In genomic region chr11:44067266-44067665, GRCh38 we compare ENCODE assay signal across 12 cellular contexts. TPM values are rescaled to one million over a fixed set of nuclear protein-coding genes. Genes with fewer than 3 reads are reported as not detected.
A peak's percentile ranks its signal among the peaks of the same experiment; 100 is the strongest.
DNase-seq lines count a peak whose midpoint lies in the region; ATAC-seq, FAIRE-seq and TF ChIP-seq lines count a peak whose summit lies in the region.
"Had no signal": no experiment of that assay in that cellular context is flagged by ENCODE, and none has a peak within 500 bp of the region (broad histone marks: within the 10 kb centered on the region; RNA-seq: fewer than 3 reads in every experiment).

No MANE protein-coding gene starts in this region.

- no peak for DNase-seq in heart right ventricle
- no peak for DNase-seq in left ventricle myocardium superior
- no peak for DNase-seq in activated CD8-positive, alpha-beta T cell treated with anti-CD3 and anti-CD28 coated beads for 36 hours
- no peak for DNase-seq in kidney
- DNase-seq in ACHN, result no peak
- no peak for DNase-seq in NK-92 (lab: John Stamatoyannopoulos, UW; ENCODE audit: unreplicated experiment)
- DNase-seq in NCI-H226, result no peak
- DNase-seq: activated CD8-positive, alpha-beta memory T cell treated with anti-CD3 and anti-CD28 coated beads, Interleukin-2, amount 50 U/mL, for 4 hours had no signal

- H3K4me1 Mint-ChIP-seq in activated CD8-positive, alpha-beta T cell treated with anti-CD3 and anti-CD28 coated beads for 36 hours (ENCODE audit: low read depth), result peaks cover 23% of the 10 kb centered on the region

- no peak overlapping the region for H3K9ac ChIP-seq in kidney (ENCODE audit: low read length in 2 of 2)
- H3K9ac ChIP-seq: parathyroid adenoma had no signal

- H3K4me3 Mint-ChIP-seq in activated CD8-positive, alpha-beta T cell treated with anti-CD3 and anti-CD28 coated beads for 36 hours, result peak overlapping the region; percentile 80

- H3K27ac ChIP-seq in heart right ventricle, result peak overlapping the region in 4 of 10 donors; percentile 86 to 94 (median 91)
- no peak overlapping the region for H3K27ac ChIP-seq in kidney (ENCODE audit: low read depth in 2 of 2, low read length in 2 of 2)
- H3K27ac ChIP-seq in urinary bladder (ENCODE audit: low read depth), result no peak overlapping the region

- H3K36me3 ChIP-seq in heart right ventricle (peaks cover 0 to 39% (median 0%) of the 10 kb centered on the region in 9 donors), kidney (ENCODE audit: control insufficient read depth in 1 of 2, insufficient read depth in 2 of 2, low read length in 2 of 2) (peaks cover 0 to 3% of the 10 kb centered on the region in 2 donors), urinary bladder (ENCODE audit: insufficient read depth) (peaks cover 3% of the 10 kb centered on the region)

- CTCF ChIA-PET in activated CD8-positive, alpha-beta T cell treated with anti-CD3 and anti-CD28 coated beads for 36 hours (lab: Charles Lee), result interaction anchor here (0.7 to 4.8 kb wide), 6 partner anchors 10 to 237 kb away, joined by 3 to 43 read pairs (median 4); partner anchors contain the start of gene EXT2

- H3K36me3 Mint-ChIP-seq in activated CD8-positive, alpha-beta T cell treated with anti-CD3 and anti-CD28 coated beads for 36 hours (ENCODE audit: low read depth), result no peaks in the 10 kb centered on the region

- H3K4me3 ChIP-seq in heart right ventricle (peak overlapping the region in 7 of 10 donors; percentile 66 to 89 (median 72)), kidney (ENCODE audit: low read length in 2 of 2) (peak overlapping the region; percentile 90 to 99), urinary bladder (ENCODE audit: low read depth, low read length) (peak overlapping the region; percentile 85)

- no peak for ATAC-seq in heart right ventricle
- no peak for ATAC-seq in left ventricle myocardium superior
- no peak for ATAC-seq in activated CD8-positive, alpha-beta T cell treated with anti-CD3 and anti-CD28 coated beads for 36 hours

- 56 to 73% methylated on average over 5 of the region's 5 CpGs for WGBS in heart right ventricle, 2 donors
- WGBS in urinary bladder, result 81% methylated on average over 5 of the region's 5 CpGs

- no peak for FAIRE-seq in kidney (lab: Jason Lieb, UNC)

- no peaks in the 10 kb centered on the region for H3K27me3 ChIP-seq in heart right ventricle
- H3K27me3 ChIP-seq: foreskin keratinocyte had no signal

- no peaks in the 10 kb centered on the region for H3K27me3 Mint-ChIP-seq in activated CD8-positive, alpha-beta T cell treated with anti-CD3 and anti-CD28 coated beads for 36 hours

- POLR2A ChIA-PET in activated CD8-positive, alpha-beta T cell treated with anti-CD3 and anti-CD28 coated beads for 36 hours (lab: Charles Lee), result no interaction called here

- TF ChIP-seq CTCF in heart right ventricle (IDR thresholded peaks at IDR 0.05) (no peak), kidney (IDR thresholded peaks at IDR 0.05; ENCODE audit: borderline replicate concordance, extremely low read depth, insufficient read depth) (no peak)
- TF ChIP-seq CTCF in activated CD8-positive, alpha-beta T cell treated with anti-CD3 and anti-CD28 coated beads for 36 hours (IDR thresholded peaks at IDR 0.05), result no peak

- in situ Hi-C loops in ACHN (cut with HindIII; ENCODE audit: low pct_ligation_motif_present, low pct_unique_long_range_greater_than_20kb, low sequenced_read_pairs), result no loop called here

- no peak overlapping the region for H3K27ac Mint-ChIP-seq in activated CD8-positive, alpha-beta T cell treated with anti-CD3 and anti-CD28 coated beads for 36 hours

- peaks cover 0 to 22% (median 12%) of the 10 kb centered on the region in 9 donors for H3K4me1 ChIP-seq in heart right ventricle
- H3K4me1 ChIP-seq in kidney (ENCODE audit: control insufficient read depth in 1 of 2, insufficient read depth in 1 of 2, low read depth in 1 of 2, low read length in 2 of 2), result peaks cover 5% of the 10 kb centered on the region in 2 donors
- H3K4me1 ChIP-seq in urinary bladder (ENCODE audit: insufficient read depth), result no peaks in the 10 kb centered on the region
- H3K4me1 ChIP-seq: parathyroid adenoma had no signal

- H3K9me3 ChIP-seq in heart right ventricle, result no peaks in the 10 kb centered on the region
- no peaks in the 10 kb centered on the region for H3K9me3 ChIP-seq in kidney (ENCODE audit: control insufficient read depth in 1 of 2, low read length in 2 of 2)

- H3K9me3 Mint-ChIP-seq in activated CD8-positive, alpha-beta T cell treated with anti-CD3 and anti-CD28 coated beads for 36 hours, result no peaks in the 10 kb centered on the region

- intact Hi-C loops in heart right ventricle (cut with DNase I), result no loop called here
- intact Hi-C loops in left ventricle myocardium superior (cut with micrococcal nuclease), result no loop called here
- intact Hi-C loops in activated CD8-positive, alpha-beta T cell treated with anti-CD3 and anti-CD28 coated beads for 36 hours (cut with micrococcal nuclease), result no loop called here
- intact Hi-C loops in kidney (cut with DNase I), result no loop called here

RNA-seq across cellular contexts. Expression of gene ACCS, which starts 1.2 kb away (rescaled TPM):
- 10 to 100 TPM in 2 of 10 donors, 1 to 10 TPM in 8; 5.5 to 19.6 (median 8.2) TPM for total RNA-seq in heart right ventricle
- 10 to 100 TPM in 1 of 2 donors, 1 to 10 TPM in 1; 2.6 to 32.7 TPM for polyA plus RNA-seq in heart right ventricle
- total RNA-seq in left ventricle myocardium superior, result 8.2 TPM
- 1 to 10 TPM; 6.7 to 7.1 TPM for total RNA-seq in activated CD8-positive, alpha-beta T cell treated with anti-CD3 and anti-CD28 coated beads for 36 hours
- total RNA-seq in kidney, result 39.0 TPM
- 11.4 TPM for polyA plus RNA-seq in kidney (ENCODE audit: insufficient read depth, low read depth, low replicate concordance)
- 29.2 TPM for total RNA-seq in urinary bladder
- 14.2 TPM for polyA plus RNA-seq in urinary bladder

RNA-seq across cellular contexts. Expression of gene ACCSL, which starts 19.5 kb away (rescaled TPM):
- total RNA-seq in heart right ventricle, result not detected
- not detected for polyA plus RNA-seq in heart right ventricle
- total RNA-seq in left ventricle myocardium superior, result not detected
- not detected for total RNA-seq in activated CD8-positive, alpha-beta T cell treated with anti-CD3 and anti-CD28 coated beads for 36 hours
- not detected for total RNA-seq in kidney
- not detected for polyA plus RNA-seq in kidney (ENCODE audit: insufficient read depth, low read depth, low replicate concordance)
- not detected for total RNA-seq in urinary bladder
- not detected for polyA plus RNA-seq in urinary bladder
- total RNA-seq: foreskin keratinocyte, NCI-H460 had no signal
- polyA plus RNA-seq: foreskin keratinocyte had no signal

RNA-seq across cellular contexts. Expression of gene EXT2, which starts 28.2 kb away (rescaled TPM):
- total RNA-seq in heart right ventricle (10 to 100 TPM; 24.4 to 35.1 (median 29.1) TPM), left ventricle myocardium superior (27.2 TPM), kidney (54.1 TPM), urinary bladder (95.3 TPM)
- polyA plus RNA-seq in heart right ventricle (10 to 100 TPM; 18.7 to 26.2 TPM), kidney (ENCODE audit: insufficient read depth, low read depth, low replicate concordance) (29.8 TPM), urinary bladder (52.2 TPM)
- 10 to 100 TPM; 20.0 to 20.2 TPM for total RNA-seq in activated CD8-positive, alpha-beta T cell treated with anti-CD3 and anti-CD28 coated beads for 36 hours
